Comparison of ENCODE assay signal across 28 cellular contexts in the genomic region with DNA sequence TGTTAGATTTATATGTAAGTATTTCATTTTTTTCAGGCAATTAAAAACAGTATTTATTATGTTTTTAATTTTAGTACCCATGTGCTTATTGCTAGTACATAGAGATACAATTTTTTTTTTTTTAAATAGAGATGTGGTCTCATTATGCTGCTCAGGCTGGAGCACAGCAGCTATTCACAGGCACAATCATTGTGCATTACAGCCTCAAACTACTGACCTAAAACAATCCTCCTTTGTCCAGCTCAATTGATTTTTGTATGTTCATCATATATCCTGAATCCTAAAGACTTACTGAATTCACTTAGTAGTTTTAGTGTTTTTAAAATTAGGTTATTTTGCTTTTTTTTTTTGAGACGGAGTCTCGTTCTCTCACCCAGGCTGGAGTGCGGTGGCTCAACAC. TPM values are rescaled to one million over a fixed set of nuclear protein-coding genes. Genes with fewer than 3 reads are reported as not detected.
DNase-seq lines count a peak whose midpoint lies in the region; ATAC-seq, FAIRE-seq and TF ChIP-seq lines count a peak whose summit lies in the region.
"Had no signal": no experiment of that assay in that cellular context is flagged by ENCODE, and none has a peak within 500 bp of the region (broad histone marks: within the 10 kb centered on the region; RNA-seq: fewer than 3 reads in every experiment).

No MANE protein-coding gene starts in this region.

- ATAC-seq in HG02938 (IDR thresholded peaks at IDR 0.05; ENCODE audit: unreplicated experiment), result no peak
- ATAC-seq: A549, GM12878 had no signal

- BruUV-seq in Calu3 (replicated peaks; lab: Mats Ljungman, UMichigan), result no TSS peak

- in situ Hi-C loops in SK-MEL-5 (cut with HindIII; ENCODE audit: low pct_unique_long_range_greater_than_20kb, low sequenced_read_pairs), result no loop called here

- no peaks in the 10 kb centered on the region for H3K36me3 Mint-ChIP-seq in Calu3 (ENCODE audit: insufficient read depth, unreplicated experiment)
- H3K36me3 Mint-ChIP-seq: CD4-positive, alpha-beta memory T cell; CD4-positive, CD25-positive, alpha-beta regulatory T cell; CD8-positive, alpha-beta memory T cell had no signal

- DNase-seq in Ammon's horn (ENCODE audit: low spot score) (peak; percentile 22), SK-MEL-5 (ENCODE audit: low read depth, low spot score) (peak; percentile 62), frontal cortex (ENCODE audit: low spot score in 2 of 2) (no peak), medulla oblongata (ENCODE audit: extremely low spot score) (peak; percentile 39), RCC 7860 (ENCODE audit: low spot score) (no peak), NCI-H345 (lab: John Stamatoyannopoulos, UW) (no peak), Calu3 (no peak)
- DNase-seq: AML-193; BE2C; C1 segment of cervical spinal cord; Caco-2; CD4-positive, alpha-beta memory T cell; CD4-positive, CD25-positive, alpha-beta regulatory T cell; CD8-positive, alpha-beta memory T cell; DMS 273 treated with DMSO at 0.1 percent for 48 hours; DMS153; DMS53; DMS79; DND-41; EL; GDM1 had no signal

- H3K4me1 Mint-ChIP-seq in Calu3 (ENCODE audit: low read depth, unreplicated experiment), result no peaks in the 10 kb centered on the region
- H3K4me1 Mint-ChIP-seq: CD4-positive, CD25-positive, alpha-beta regulatory T cell had no signal

- no peak overlapping the region for H3K4me3 Mint-ChIP-seq in Calu3 (ENCODE audit: low read depth, unreplicated experiment)
- H3K4me3 Mint-ChIP-seq: CD14-positive monocyte; CD4-positive, alpha-beta memory T cell; CD4-positive, CD25-positive, alpha-beta regulatory T cell; CD8-positive, alpha-beta memory T cell had no signal

- no peak for TF ChIP-seq CTCF in Calu3 (IDR thresholded peaks at IDR 0.05; ENCODE audit: unreplicated experiment)

- H3K27me3 Mint-ChIP-seq in Calu3 (ENCODE audit: unreplicated experiment), result peaks cover 12% of the 10 kb centered on the region

- peak; percentile 66 for FAIRE-seq in frontal cortex (lab: Jason Lieb, UNC)
- no peak for FAIRE-seq in RCC 7860 (lab: Jason Lieb, UNC)
- FAIRE-seq: GM12878, GM12892, GM18507 had no signal

- H3K9me3 Mint-ChIP-seq in Calu3 (ENCODE audit: low read depth, unreplicated experiment), result no peaks in the 10 kb centered on the region
- H3K9me3 Mint-ChIP-seq: CD4-positive, alpha-beta memory T cell; CD8-positive, alpha-beta memory T cell had no signal

- H3K27ac Mint-ChIP-seq in Calu3 (ENCODE audit: unreplicated experiment), result no peak overlapping the region
- H3K27ac Mint-ChIP-seq: CD14-positive monocyte; CD4-positive, alpha-beta memory T cell; CD4-positive, CD25-positive, alpha-beta regulatory T cell; CD8-positive, alpha-beta memory T cell had no signal

- intact Hi-C loops in Calu3 (cut with micrococcal nuclease; ENCODE audit: unreplicated experiment), result no loop called here

- CTCF ChIA-PET in Calu3 (lab: Charles Lee), result no interaction called here

RNA-seq across cellular contexts. Expression of gene SPECC1, which starts 26.3 kb away (rescaled TPM):
- total RNA-seq in SK-MEL-5 (2014; rRNA removed; shearing (Covaris generic)), result 9.6 and 12.5 TPM in 2 replicates
- 6.9 and 10.2 TPM in 2 replicates for polyA plus RNA-seq in SK-MEL-5 (2015; cell fraction: cytosol; rRNA removed)
- 4.5 and 4.9 TPM in 2 replicates for polyA plus RNA-seq in SK-MEL-5 (2015; cell fraction: nucleus; rRNA removed)
- total RNA-seq in frontal cortex, result 55.4 TPM
- 42.3 and 53.5 TPM in 2 replicates for total RNA-seq in Calu3 (2022)
- total RNA-seq: G401 had no signal

RNA-seq across cellular contexts. Expression of gene AKAP10, which starts 57.9 kb away (rescaled TPM):
- total RNA-seq in SK-MEL-5 (2014; rRNA removed; shearing (Covaris generic)), result 25.4 and 31.8 TPM in 2 replicates
- polyA plus RNA-seq in SK-MEL-5 (2015; cell fraction: cytosol; rRNA removed), result 16.1 and 19.4 TPM in 2 replicates
- 42.5 and 43.4 TPM in 2 replicates for polyA plus RNA-seq in SK-MEL-5 (2015; cell fraction: nucleus; rRNA removed)
- total RNA-seq in frontal cortex (39.1 TPM), Calu3 (2022) (25.2 and 27.7 TPM in 2 replicates)

Comparison
In these comparisons a context has a peak if more than half of its experiments do, and no peak if none do; other contexts are left out.
1. DNase-seq: peak in Ammon's horn (single experiment), SK-MEL-5 (single experiment) and medulla oblongata (single experiment); none in frontal cortex (0 of 2), RCC 7860 (single experiment), NCI-H345 (single experiment) and Calu3 (single experiment).